ENCODE assay signal across 1 cellular context in the genomic region with DNA sequence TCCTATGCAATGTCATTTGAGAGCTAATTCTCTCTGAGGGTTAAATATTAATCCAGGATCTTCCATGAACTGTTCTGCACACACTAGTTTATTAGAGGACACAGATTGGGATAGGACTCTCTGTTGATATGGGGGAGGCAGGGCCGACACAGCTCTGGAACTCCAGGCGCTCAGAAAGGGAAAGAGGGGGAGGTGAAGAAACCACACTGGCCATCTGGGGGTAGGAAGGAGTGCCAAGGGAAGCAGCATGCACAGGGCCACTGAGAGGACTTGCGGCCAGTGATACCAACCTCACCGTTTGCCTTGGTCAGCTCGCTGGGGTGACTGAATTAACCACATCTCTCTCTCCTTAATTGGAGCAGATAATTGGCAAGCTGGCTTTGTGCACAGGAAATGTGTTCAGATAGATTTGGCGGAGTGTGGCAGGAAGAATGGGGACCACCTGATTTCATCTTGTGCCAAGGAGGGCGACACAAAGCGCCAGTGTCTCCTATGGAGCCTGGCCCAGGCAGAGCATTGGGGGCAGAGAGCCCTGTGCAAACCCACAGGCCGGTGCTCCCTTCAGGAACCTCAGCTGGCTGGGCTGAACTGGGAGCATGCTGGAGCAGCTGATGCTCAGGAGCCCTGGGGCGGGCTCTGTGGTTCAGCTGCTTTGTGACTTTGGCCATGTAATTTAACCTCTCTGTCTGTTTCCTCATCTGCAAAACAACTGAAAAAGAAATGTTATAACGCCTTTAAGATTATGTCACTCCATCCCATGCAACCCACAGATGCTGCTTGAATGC.
TF ChIP-seq lines count a peak whose summit lies in the region.

No MANE protein-coding gene starts in this region.

TF ChIP-seq in HepG2, 621 proteins besides CTCF, POLR2A, EP300 and RAD21 (continued from another document and continues in another):
- TF ChIP-seq, protein P1, sequence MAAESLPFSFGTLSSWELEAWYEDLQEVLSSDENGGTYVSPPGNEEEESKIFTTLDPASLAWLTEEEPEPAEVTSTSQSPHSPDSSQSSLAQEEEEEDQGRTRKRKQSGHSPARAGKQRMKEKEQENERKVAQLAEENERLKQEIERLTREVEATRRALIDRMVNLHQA (CRISPR knock-in tag; IDR thresholded peaks at IDR 0.05), result no peak
- TF ChIP-seq ZNF816 (CRISPR knock-in tag; IDR thresholded peaks at IDR 0.05; ENCODE audit: borderline replicate concordance) (no peak), ZNF577 (CRISPR knock-in tag; IDR thresholded peaks at IDR 0.05; ENCODE audit: borderline replicate concordance, low read depth) (no peak), ZKSCAN8 (CRISPR knock-in tag; IDR thresholded peaks at IDR 0.05; ENCODE audit: borderline replicate concordance) (no peak), REL (CRISPR knock-in tag; conservative IDR thresholded peaks at IDR 0.05) (no peak), ZNF207 (IDR thresholded peaks at IDR 0.05; ENCODE audit: borderline replicate concordance) (no peak), EEA1 (CRISPR knock-in tag; IDR thresholded peaks at IDR 0.05; ENCODE audit: borderline replicate concordance) (no peak), SMARCE1 (IDR thresholded peaks at IDR 0.05; ENCODE audit: borderline replicate concordance) (no peak), JARID2 (CRISPR knock-in tag; IDR thresholded peaks at IDR 0.05; ENCODE audit: insufficient replicate concordance) (peak; percentile 18), KAT8 (CRISPR knock-in tag; IDR thresholded peaks at IDR 0.05) (no peak), SIN3B (IDR thresholded peaks at IDR 0.05; ENCODE audit: low read length) (no peak), ARNT2 (CRISPR knock-in tag; IDR thresholded peaks at IDR 0.05; ENCODE audit: low read depth) (no peak), ZNF33B (CRISPR knock-in tag; IDR thresholded peaks at IDR 0.05) (no peak), CC2D1A (CRISPR knock-in tag; IDR thresholded peaks at IDR 0.05) (no peak; the same call in 1 of the 2 replicates), ZNF20 (CRISPR knock-in tag; IDR thresholded peaks at IDR 0.05) (no peak), DNMT3B (CRISPR knock-in tag; conservative IDR thresholded peaks at IDR 0.05) (no peak), TCF7L2 (IDR thresholded peaks at IDR 0.05; ENCODE audit: low read depth, low read length) (no peak), REXO4 (CRISPR knock-in tag; IDR thresholded peaks at IDR 0.05; ENCODE audit: borderline replicate concordance) (no peak), GTF2F1 (IDR thresholded peaks at IDR 0.05; ENCODE audit: low read length) (no peak), TBP (CRISPR knock-in tag; IDR thresholded peaks at IDR 0.05) (no peak), PRMT3 (CRISPR knock-in tag; IDR thresholded peaks at IDR 0.05; ENCODE audit: borderline replicate concordance, low read depth) (no peak), ZBTB1 (CRISPR knock-in tag; IDR thresholded peaks at IDR 0.05; ENCODE audit: borderline replicate concordance) (no peak), ZNF12 (CRISPR knock-in tag; IDR thresholded peaks at IDR 0.05) (no peak), GZF1 (CRISPR knock-in tag; IDR thresholded peaks at IDR 0.05) (no peak), RARG (CRISPR knock-in tag; IDR thresholded peaks at IDR 0.05; ENCODE audit: low read depth) (no peak), MIXL1 (CRISPR knock-in tag; IDR thresholded peaks at IDR 0.05) (peak; percentile 29; the same call in 1 of the 2 replicates), ZNF652 (CRISPR knock-in tag; IDR thresholded peaks at IDR 0.05; ENCODE audit: borderline replicate concordance, low read depth) (peak; percentile 67; the same call in 1 of the 2 replicates), SOX6 (IDR thresholded peaks at IDR 0.05) (no peak), SOX6 (CRISPR knock-in tag; IDR thresholded peaks at IDR 0.05) (no peak; the same call in none of the 2 replicates), NCOR1 (IDR thresholded peaks at IDR 0.05; ENCODE audit: borderline replicate concordance, low read length) (no peak), RBAK (CRISPR knock-in tag; IDR thresholded peaks at IDR 0.05) (no peak), MIER3 (CRISPR knock-in tag; IDR thresholded peaks at IDR 0.05; ENCODE audit: borderline replicate concordance) (no peak), ZNF75D (CRISPR knock-in tag; IDR thresholded peaks at IDR 0.05; ENCODE audit: borderline replicate concordance) (no peak), KAT2B (IDR thresholded peaks at IDR 0.05; ENCODE audit: borderline replicate concordance, low read depth, low read length) (no peak), ETV5 (CRISPR knock-in tag; IDR thresholded peaks at IDR 0.05; ENCODE audit: borderline replicate concordance) (no peak)
- TF ChIP-seq, protein P2, sequence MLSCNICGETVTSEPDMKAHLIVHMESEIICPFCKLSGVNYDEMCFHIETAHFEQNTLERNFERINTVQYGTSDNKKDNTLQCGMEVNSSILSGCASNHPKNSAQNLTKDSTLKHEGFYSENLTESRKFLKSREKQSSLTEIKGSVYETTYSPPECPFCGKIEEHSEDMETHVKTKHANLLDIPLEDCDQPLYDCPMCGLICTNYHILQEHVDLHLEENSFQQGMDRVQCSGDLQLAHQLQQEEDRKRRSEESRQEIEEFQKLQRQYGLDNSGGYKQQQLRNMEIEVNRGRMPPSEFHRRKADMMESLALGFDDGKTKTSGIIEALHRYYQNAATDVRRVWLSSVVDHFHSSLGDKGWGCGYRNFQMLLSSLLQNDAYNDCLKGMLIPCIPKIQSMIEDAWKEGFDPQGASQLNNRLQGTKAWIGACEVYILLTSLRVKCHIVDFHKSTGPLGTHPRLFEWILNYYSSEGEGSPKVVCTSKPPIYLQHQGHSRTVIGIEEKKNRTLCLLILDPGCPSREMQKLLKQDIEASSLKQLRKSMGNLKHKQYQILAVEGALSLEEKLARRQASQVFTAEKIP (CRISPR knock-in tag; IDR thresholded peaks at IDR 0.05; ENCODE audit: borderline replicate concordance), result no peak
- TF ChIP-seq, protein P3, sequence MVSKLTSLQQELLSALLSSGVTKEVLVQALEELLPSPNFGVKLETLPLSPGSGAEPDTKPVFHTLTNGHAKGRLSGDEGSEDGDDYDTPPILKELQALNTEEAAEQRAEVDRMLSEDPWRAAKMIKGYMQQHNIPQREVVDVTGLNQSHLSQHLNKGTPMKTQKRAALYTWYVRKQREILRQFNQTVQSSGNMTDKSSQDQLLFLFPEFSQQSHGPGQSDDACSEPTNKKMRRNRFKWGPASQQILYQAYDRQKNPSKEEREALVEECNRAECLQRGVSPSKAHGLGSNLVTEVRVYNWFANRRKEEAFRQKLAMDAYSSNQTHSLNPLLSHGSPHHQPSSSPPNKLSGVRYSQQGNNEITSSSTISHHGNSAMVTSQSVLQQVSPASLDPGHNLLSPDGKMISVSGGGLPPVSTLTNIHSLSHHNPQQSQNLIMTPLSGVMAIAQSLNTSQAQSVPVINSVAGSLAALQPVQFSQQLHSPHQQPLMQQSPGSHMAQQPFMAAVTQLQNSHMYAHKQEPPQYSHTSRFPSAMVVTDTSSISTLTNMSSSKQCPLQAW (CRISPR knock-in tag; IDR thresholded peaks at IDR 0.05), result peak; percentile 95
- TF ChIP-seq, protein P4, sequence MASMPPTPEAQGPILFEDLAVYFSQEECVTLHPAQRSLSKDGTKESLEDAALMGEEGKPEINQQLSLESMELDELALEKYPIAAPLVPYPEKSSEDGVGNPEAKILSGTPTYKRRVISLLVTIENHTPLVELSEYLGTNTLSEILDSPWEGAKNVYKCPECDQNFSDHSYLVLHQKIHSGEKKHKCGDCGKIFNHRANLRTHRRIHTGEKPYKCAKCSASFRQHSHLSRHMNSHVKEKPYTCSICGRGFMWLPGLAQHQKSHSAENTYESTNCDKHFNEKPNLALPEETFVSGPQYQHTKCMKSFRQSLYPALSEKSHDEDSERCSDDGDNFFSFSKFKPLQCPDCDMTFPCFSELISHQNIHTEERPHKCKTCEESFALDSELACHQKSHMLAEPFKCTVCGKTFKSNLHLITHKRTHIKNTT (CRISPR knock-in tag; IDR thresholded peaks at IDR 0.05), result no peak
- TF ChIP-seq, protein P5, sequence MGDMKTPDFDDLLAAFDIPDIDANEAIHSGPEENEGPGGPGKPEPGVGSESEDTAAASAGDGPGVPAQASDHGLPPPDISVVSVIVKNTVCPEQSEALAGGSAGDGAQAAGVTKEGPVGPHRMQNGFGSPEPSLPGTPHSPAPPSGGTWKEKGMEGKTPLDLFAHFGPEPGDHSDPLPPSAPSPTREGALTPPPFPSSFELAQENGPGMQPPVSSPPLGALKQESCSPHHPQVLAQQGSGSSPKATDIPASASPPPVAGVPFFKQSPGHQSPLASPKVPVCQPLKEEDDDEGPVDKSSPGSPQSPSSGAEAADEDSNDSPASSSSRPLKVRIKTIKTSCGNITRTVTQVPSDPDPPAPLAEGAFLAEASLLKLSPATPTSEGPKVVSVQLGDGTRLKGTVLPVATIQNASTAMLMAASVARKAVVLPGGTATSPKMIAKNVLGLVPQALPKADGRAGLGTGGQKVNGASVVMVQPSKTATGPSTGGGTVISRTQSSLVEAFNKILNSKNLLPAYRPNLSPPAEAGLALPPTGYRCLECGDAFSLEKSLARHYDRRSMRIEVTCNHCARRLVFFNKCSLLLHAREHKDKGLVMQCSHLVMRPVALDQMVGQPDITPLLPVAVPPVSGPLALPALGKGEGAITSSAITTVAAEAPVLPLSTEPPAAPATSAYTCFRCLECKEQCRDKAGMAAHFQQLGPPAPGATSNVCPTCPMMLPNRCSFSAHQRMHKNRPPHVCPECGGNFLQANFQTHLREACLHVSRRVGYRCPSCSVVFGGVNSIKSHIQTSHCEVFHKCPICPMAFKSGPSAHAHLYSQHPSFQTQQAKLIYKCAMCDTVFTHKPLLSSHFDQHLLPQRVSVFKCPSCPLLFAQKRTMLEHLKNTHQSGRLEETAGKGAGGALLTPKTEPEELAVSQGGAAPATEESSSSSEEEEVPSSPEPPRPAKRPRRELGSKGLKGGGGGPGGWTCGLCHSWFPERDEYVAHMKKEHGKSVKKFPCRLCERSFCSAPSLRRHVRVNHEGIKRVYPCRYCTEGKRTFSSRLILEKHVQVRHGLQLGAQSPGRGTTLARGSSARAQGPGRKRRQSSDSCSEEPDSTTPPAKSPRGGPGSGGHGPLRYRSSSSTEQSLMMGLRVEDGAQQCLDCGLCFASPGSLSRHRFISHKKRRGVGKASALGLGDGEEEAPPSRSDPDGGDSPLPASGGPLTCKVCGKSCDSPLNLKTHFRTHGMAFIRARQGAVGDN (CRISPR knock-in tag; IDR thresholded peaks at IDR 0.05), result peak; percentile 81
- TF ChIP-seq, protein P6, sequence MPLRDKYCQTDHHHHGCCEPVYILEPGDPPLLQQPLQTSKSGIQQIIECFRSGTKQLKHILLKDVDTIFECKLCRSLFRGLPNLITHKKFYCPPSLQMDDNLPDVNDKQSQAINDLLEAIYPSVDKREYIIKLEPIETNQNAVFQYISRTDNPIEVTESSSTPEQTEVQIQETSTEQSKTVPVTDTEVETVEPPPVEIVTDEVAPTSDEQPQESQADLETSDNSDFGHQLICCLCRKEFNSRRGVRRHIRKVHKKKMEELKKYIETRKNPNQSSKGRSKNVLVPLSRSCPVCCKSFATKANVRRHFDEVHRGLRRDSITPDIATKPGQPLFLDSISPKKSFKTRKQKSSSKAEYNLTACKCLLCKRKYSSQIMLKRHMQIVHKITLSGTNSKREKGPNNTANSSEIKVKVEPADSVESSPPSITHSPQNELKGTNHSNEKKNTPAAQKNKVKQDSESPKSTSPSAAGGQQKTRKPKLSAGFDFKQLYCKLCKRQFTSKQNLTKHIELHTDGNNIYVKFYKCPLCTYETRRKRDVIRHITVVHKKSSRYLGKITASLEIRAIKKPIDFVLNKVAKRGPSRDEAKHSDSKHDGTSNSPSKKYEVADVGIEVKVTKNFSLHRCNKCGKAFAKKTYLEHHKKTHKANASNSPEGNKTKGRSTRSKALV (CRISPR knock-in tag; IDR thresholded peaks at IDR 0.05), result 0 out of 2 replicates have a peak, but pooled peaks have one; percentile 15
- TF ChIP-seq, protein P7, sequence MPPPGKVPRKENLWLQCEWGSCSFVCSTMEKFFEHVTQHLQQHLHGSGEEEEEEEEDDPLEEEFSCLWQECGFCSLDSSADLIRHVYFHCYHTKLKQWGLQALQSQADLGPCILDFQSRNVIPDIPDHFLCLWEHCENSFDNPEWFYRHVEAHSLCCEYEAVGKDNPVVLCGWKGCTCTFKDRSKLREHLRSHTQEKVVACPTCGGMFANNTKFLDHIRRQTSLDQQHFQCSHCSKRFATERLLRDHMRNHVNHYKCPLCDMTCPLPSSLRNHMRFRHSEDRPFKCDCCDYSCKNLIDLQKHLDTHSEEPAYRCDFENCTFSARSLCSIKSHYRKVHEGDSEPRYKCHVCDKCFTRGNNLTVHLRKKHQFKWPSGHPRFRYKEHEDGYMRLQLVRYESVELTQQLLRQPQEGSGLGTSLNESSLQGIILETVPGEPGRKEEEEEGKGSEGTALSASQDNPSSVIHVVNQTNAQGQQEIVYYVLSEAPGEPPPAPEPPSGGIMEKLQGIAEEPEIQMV (CRISPR knock-in tag; IDR thresholded peaks at IDR 0.05; ENCODE audit: low read depth), result no peak
- TF ChIP-seq, protein P8, sequence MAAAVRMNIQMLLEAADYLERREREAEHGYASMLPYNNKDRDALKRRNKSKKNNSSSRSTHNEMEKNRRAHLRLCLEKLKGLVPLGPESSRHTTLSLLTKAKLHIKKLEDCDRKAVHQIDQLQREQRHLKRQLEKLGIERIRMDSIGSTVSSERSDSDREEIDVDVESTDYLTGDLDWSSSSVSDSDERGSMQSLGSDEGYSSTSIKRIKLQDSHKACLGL (CRISPR knock-in tag; IDR thresholded peaks at IDR 0.05), result no peak
- TF ChIP-seq, protein P9, sequence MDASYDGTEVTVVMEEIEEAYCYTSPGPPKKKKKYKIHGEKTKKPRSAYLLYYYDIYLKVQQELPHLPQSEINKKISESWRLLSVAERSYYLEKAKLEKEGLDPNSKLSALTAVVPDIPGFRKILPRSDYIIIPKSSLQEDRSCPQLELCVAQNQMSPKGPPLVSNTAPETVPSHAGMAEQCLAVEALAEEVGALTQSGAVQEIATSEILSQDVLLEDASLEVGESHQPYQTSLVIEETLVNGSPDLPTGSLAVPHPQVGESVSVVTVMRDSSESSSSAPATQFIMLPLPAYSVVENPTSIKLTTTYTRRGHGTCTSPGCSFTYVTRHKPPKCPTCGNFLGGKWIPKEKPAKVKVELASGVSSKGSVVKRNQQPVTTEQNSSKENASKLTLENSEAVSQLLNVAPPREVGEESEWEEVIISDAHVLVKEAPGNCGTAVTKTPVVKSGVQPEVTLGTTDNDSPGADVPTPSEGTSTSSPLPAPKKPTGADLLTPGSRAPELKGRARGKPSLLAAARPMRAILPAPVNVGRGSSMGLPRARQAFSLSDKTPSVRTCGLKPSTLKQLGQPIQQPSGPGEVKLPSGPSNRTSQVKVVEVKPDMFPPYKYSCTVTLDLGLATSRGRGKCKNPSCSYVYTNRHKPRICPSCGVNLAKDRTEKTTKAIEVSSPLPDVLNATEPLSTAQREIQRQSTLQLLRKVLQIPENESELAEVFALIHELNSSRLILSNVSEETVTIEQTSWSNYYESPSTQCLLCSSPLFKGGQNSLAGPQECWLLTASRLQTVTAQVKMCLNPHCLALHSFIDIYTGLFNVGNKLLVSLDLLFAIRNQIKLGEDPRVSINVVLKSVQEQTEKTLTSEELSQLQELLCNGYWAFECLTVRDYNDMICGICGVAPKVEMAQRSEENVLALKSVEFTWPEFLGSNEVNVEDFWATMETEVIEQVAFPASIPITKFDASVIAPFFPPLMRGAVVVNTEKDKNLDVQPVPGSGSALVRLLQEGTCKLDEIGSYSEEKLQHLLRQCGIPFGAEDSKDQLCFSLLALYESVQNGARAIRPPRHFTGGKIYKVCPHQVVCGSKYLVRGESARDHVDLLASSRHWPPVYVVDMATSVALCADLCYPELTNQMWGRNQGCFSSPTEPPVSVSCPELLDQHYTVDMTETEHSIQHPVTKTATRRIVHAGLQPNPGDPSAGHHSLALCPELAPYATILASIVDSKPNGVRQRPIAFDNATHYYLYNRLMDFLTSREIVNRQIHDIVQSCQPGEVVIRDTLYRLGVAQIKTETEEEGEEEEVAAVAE (CRISPR knock-in tag; IDR thresholded peaks at IDR 0.05; ENCODE audit: borderline replicate concordance), result no peak
- TF ChIP-seq, protein P10, sequence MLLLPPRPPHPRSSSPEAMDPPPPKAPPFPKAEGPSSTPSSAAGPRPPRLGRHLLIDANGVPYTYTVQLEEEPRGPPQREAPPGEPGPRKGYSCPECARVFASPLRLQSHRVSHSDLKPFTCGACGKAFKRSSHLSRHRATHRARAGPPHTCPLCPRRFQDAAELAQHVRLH (CRISPR knock-in tag; IDR thresholded peaks at IDR 0.05; ENCODE audit: borderline replicate concordance, low read depth), result 0 out of 2 replicates have a peak, but pooled peaks have one; percentile 65
